19 cellular contexts compared by ENCODE assay signal in the genomic region with DNA sequence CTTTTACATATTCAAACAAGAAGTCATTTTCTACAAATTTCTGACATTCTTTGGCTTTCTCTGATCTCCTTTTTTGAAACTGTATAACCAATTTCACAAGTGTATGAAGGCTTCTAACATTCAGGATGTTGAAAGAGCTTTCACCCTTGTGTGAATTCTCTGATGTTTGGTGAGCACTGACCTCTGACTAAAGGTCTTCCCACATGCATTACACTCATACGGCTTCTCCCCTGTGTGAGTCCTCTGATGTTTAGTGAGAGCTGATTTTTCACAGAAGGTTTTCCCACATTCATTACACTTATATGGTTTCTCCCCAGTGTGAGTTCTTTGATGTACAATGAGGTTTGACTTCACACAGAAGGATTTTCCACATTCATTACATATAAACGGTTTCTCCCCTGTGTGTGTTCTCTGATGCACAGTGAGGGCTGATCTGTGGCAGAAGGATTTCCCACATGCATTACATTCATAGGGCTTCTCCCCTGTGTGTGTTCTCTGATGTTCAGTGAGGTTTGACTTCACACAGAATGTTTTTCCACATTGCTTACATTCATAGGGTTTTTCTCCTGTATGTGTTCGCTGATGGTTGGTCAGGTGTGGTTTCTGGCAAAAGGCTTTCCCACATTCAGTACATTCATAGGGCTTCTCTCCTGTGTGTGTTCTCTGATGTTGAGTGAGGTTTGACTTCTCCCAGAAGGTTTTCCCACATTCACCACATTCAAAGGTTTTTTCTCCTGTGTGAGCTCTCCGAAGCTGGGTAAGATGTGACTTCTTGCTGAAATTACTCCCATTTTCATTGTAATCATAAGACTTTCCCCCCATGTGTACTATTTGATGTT. TPM values are rescaled to one million over a fixed set of nuclear protein-coding genes. Genes with fewer than 3 reads are reported as not detected.
DNase-seq lines count a peak whose midpoint lies in the region; ATAC-seq, FAIRE-seq and TF ChIP-seq lines count a peak whose summit lies in the region.
"Had no signal": no experiment of that assay in that cellular context is flagged by ENCODE, and none has a peak within 500 bp of the region (broad histone marks: within the 10 kb centered on the region; RNA-seq: fewer than 3 reads in every experiment).

No MANE protein-coding gene starts in this region.

- H3K9me3 ChIP-seq in BLaER1 (peaks cover 87% of the 10 kb centered on the region), HCT116 (ENCODE audit: control insufficient read depth in 1 of 2, insufficient read depth in 1 of 2, low read depth in 1 of 2, low read length in 2 of 2) (peaks cover 12 to 28% of the 10 kb centered on the region in 2 experiments; a peak in 3 of 4 replicates), K562 (replicated peaks; ENCODE audit: control insufficient read depth, insufficient read depth, low read depth, low read length) (peaks cover 14% of the 10 kb centered on the region), kidney (ENCODE audit: control insufficient read depth in 1 of 2, low read length in 2 of 2) (peaks cover 28 to 59% of the 10 kb centered on the region in 2 donors), pancreas (peaks cover 0 to 7% (median 3%) of the 10 kb centered on the region in 4 donors)

- no peaks in the 10 kb centered on the region for H3K9me2 ChIP-seq in HCT116 (ENCODE audit: insufficient read depth)
- H3K9me2 ChIP-seq: SK-N-SH had no signal

- no peak overlapping the region for H3K4me3 Mint-ChIP-seq in nephron progenitor cell
- H3K4me3 Mint-ChIP-seq: B cell; CD8-positive, alpha-beta T cell had no signal

- TF ChIP-seq CTCF in HCT116 (IDR thresholded peaks at IDR 0.05 in 2 of 3, conservative IDR thresholded peaks at IDR 0.05 in 1 of 3; ENCODE audit: borderline replicate concordance in 1 of 3, insufficient read depth in 1 of 3, low read depth in 2 of 3, low read length in 2 of 3), result no peak
- TF ChIP-seq CTCF in K562 (IDR thresholded peaks at IDR 0.05 in 2 of 3, conservative IDR thresholded peaks at IDR 0.05 in 1 of 3; ENCODE audit: insufficient read depth in 2 of 3, low read depth in 1 of 3, low read length in 3 of 3), result no peak
- no peak for TF ChIP-seq CTCF in kidney (IDR thresholded peaks at IDR 0.05; ENCODE audit: borderline replicate concordance, extremely low read depth, insufficient read depth)
- no peak for TF ChIP-seq CTCF in pancreas (IDR thresholded peaks at IDR 0.05)
- TF ChIP-seq CTCF in nephron progenitor cell (IDR thresholded peaks at IDR 0.05), result no peak

- H3K4me1 Mint-ChIP-seq in nephron progenitor cell, result no peaks in the 10 kb centered on the region
- H3K4me1 Mint-ChIP-seq: B cell had no signal

- H3K9ac ChIP-seq in BLaER1, result no peak overlapping the region
- no peak overlapping the region for H3K9ac ChIP-seq in HCT116 (ENCODE audit: low read length)
- H3K9ac ChIP-seq in K562 (ENCODE audit: insufficient read depth in 1 of 2, low read depth in 2 of 2, low read length in 2 of 2), result no peak overlapping the region
- H3K9ac ChIP-seq in kidney (ENCODE audit: low read length in 2 of 2), result no peak overlapping the region
- H3K9ac ChIP-seq: KMS-11, SK-N-SH had no signal

- DNase-seq in HCT116 (ENCODE audit: low read depth, low spot score) (no peak), K562 (ENCODE audit: extremely low read depth in 1 of 4, low spot score in 3 of 4) (no peak), kidney (no peak), NCI-H1048 (lab: John Stamatoyannopoulos, UW) (no peak), pancreas (no peak), nephron progenitor cell (no peak)
- DNase-seq: CD8-positive, alpha-beta T cell; DMS153; MM.1S; NCI-H1105 treated with DMSO at 0.1 percent for 48 hours; NCI-H187; NCI-H2171; NCI-H774; Right ventricle myocardium superior; SK-N-SH had no signal

- TF ChIP-seq RAD21 in HCT116 (IDR thresholded peaks at IDR 0.05; ENCODE audit: low read depth), result no peak
- no peak for TF ChIP-seq RAD21 in K562 (CRISPR knock-in tag; conservative IDR thresholded peaks at IDR 0.05 in 1 of 2, IDR thresholded peaks at IDR 0.05 in 1 of 2)

- RAD21 ChIA-PET in HCT116 (lab: Charles Lee; ENCODE audit: low non-redundant PET in 1 of 2, low total read pairs in 2 of 2, uncharacterized antibody in 2 of 2, unreplicated experiment in 2 of 2), result no interaction called here

- no peak overlapping the region for H2AFZ ChIP-seq in HCT116 (ENCODE audit: low read depth, low read length, poor library complexity, severe bottlenecking)
- no peak overlapping the region for H2AFZ ChIP-seq in K562 (ENCODE audit: low read depth, low read length)

- no peaks in the 10 kb centered on the region for H3K9me1 ChIP-seq in K562 (ENCODE audit: control insufficient read depth, insufficient read depth, low read length)

- H3K4me2 ChIP-seq in BLaER1 (no peak overlapping the region), HCT116 (ENCODE audit: low read length) (no peak overlapping the region), K562 (ENCODE audit: insufficient read depth, low read length) (no peak overlapping the region)
- H3K4me2 ChIP-seq: KMS-11, SK-N-SH had no signal

- TF ChIP-seq POLR2A in HCT116 (IDR thresholded peaks at IDR 0.05; ENCODE audit: borderline replicate concordance, extremely low read depth, insufficient read depth, insufficient read length) (no peak), K562 (conservative IDR thresholded peaks at IDR 0.05) (no peak)

- BruUV-seq in HCT116 (replicated peaks; lab: Mats Ljungman, UMichigan) (no TSS peak), K562 (replicated peaks; lab: Mats Ljungman, UMichigan) (no TSS peak)

- no peak for TF ChIP-seq EP300 in K562 (IDR thresholded peaks at IDR 0.05; ENCODE audit: low read length)

- peaks cover 100% of the 10 kb centered on the region for H3K36me3 Mint-ChIP-seq in nephron progenitor cell (ENCODE audit: low read depth)

- POLR2A ChIA-PET in HCT116 (lab: Charles Lee) (no interaction called here), K562 (lab: Yijun Ruan, JAX) (no interaction called here)

- H3K27ac Mint-ChIP-seq in nephron progenitor cell, result no peak overlapping the region
- H3K27ac Mint-ChIP-seq: B cell; CD8-positive, alpha-beta T cell had no signal

- peaks cover 4% of the 10 kb centered on the region for H3K27me3 Mint-ChIP-seq in nephron progenitor cell (ENCODE audit: low read depth, poor library complexity)
- H3K27me3 Mint-ChIP-seq: B cell had no signal

- FAIRE-seq in K562 (lab: Jason Lieb, UNC) (no peak), kidney (lab: Jason Lieb, UNC) (no peak), pancreas (lab: Jason Lieb, UNC) (no peak)

- in situ Hi-C loops in K562 (cut with MboI), result no loop called here

- H3K27ac ChIP-seq in BLaER1, result no peak overlapping the region
- H3K27ac ChIP-seq in HCT116 (ENCODE audit: low read depth, low read length), result no peak overlapping the region
- no peak overlapping the region for H3K27ac ChIP-seq in K562 (ENCODE audit: extremely low read depth, low read depth, low read length)
- no peak overlapping the region for H3K27ac ChIP-seq in kidney (ENCODE audit: low read depth in 2 of 2, low read length in 2 of 2)
- H3K27ac ChIP-seq in pancreas, result no peak overlapping the region
- H3K27ac ChIP-seq: KMS-11 had no signal

- ATAC-seq in HCT116 (no peak), K562 (no peak), pancreas (no peak)
- ATAC-seq: CD8-positive, alpha-beta T cell; Panc1 had no signal

- H3K9me3 Mint-ChIP-seq in nephron progenitor cell, result peaks cover 100% of the 10 kb centered on the region

- H3K4me3 ChIP-seq in BLaER1, result peak overlapping the region; percentile 45; the same call in 1 of the 2 replicates
- no peak overlapping the region for H3K4me3 ChIP-seq in HCT116 (replicated peaks in 1 of 2; ENCODE audit: low read depth in 1 of 2, low read length in 2 of 2)
- no peak overlapping the region for H3K4me3 ChIP-seq in K562
- peak overlapping the region; percentile 0 to 5 for H3K4me3 ChIP-seq in kidney (ENCODE audit: low read length in 2 of 2)
- H3K4me3 ChIP-seq in pancreas, result no peak overlapping the region

- H3K4me1 ChIP-seq in BLaER1 (no peaks in the 10 kb centered on the region), HCT116 (ENCODE audit: control insufficient read depth in 1 of 2, insufficient read depth in 2 of 2, low read length in 2 of 2) (no peaks in the 10 kb centered on the region), K562 (replicated peaks in 1 of 2; ENCODE audit: control insufficient read depth in 2 of 2, insufficient read depth in 2 of 2, low read length in 2 of 2) (no peaks in the 10 kb centered on the region), kidney (ENCODE audit: control insufficient read depth in 1 of 2, insufficient read depth in 1 of 2, low read depth in 1 of 2, low read length in 2 of 2) (no peaks in the 10 kb centered on the region), pancreas (no peaks in the 10 kb centered on the region)

- H3K27me3 ChIP-seq in BLaER1 (no peaks in the 10 kb centered on the region), HCT116 (ENCODE audit: insufficient read depth, low read length) (no peaks in the 10 kb centered on the region), K562 (ENCODE audit: control insufficient read depth in 2 of 2, insufficient read depth in 2 of 2, low read length in 2 of 2) (no peaks in the 10 kb centered on the region), pancreas (no peaks in the 10 kb centered on the region)

- CTCF ChIA-PET in HCT116 (lab: Charles Lee) (no interaction called here), K562 (lab: Yijun Ruan, JAX; ENCODE audit: low intra/inter-chr PET ratio) (no interaction called here)

- H3K79me2 ChIP-seq in HCT116 (ENCODE audit: insufficient read depth, low read length), result no peaks in the 10 kb centered on the region
- no peaks in the 10 kb centered on the region for H3K79me2 ChIP-seq in K562 (ENCODE audit: control insufficient read depth, insufficient read depth, low read length)

- intact Hi-C loops in HCT116 (cut with micrococcal nuclease) (no loop called here), K562 (cut with micrococcal nuclease) (no loop called here), kidney (cut with DNase I) (no loop called here), pancreas (cut with DNase I) (no loop called here)

- H3K36me3 ChIP-seq in BLaER1, result peaks cover 96% of the 10 kb centered on the region
- peaks cover 17 to 25% of the 10 kb centered on the region in 2 experiments for H3K36me3 ChIP-seq in HCT116 (ENCODE audit: control insufficient read depth in 1 of 2, insufficient read depth in 2 of 2, low read length in 2 of 2)
- H3K36me3 ChIP-seq in K562 (ENCODE audit: control insufficient read depth, insufficient read depth, low read length), result peaks cover 21% of the 10 kb centered on the region
- H3K36me3 ChIP-seq in kidney (ENCODE audit: control insufficient read depth in 1 of 2, insufficient read depth in 2 of 2, low read length in 2 of 2), result peaks cover 44 to 77% of the 10 kb centered on the region in 2 donors
- H3K36me3 ChIP-seq in pancreas, result peaks cover 0 to 66% (median 37%) of the 10 kb centered on the region in 3 donors

- WGBS in K562 (ENCODE audit: insufficient coverage, low coverage, missing lambda C conversion rate), result 100% methylated on average over 2 of the region's 4 CpGs
- WGBS in pancreas, 2 donors, result 85 to 97% methylated on average over 4 of the region's 4 CpGs

- no peaks in the 10 kb centered on the region for H4K20me1 ChIP-seq in BLaER1
- H4K20me1 ChIP-seq in HCT116 (ENCODE audit: insufficient read depth), result no peaks in the 10 kb centered on the region
- H4K20me1 ChIP-seq in K562 (replicated peaks; ENCODE audit: control insufficient read depth, insufficient read depth, low read length), result no peaks in the 10 kb centered on the region

RNA-seq across cellular contexts. Expression of gene ZNF248, which starts 25.7 kb away (rescaled TPM):
- 6.2 TPM for total RNA-seq in HCT116 (2021; ENCODE audit: unreplicated experiment)
- 2.8 and 5.2 TPM in 2 replicates for polyA plus RNA-seq in HCT116 (2012)
- total RNA-seq in K562 (2011; cell fraction: chromatin; rRNA removed; ENCODE audit: low replicate concordance), result 20.6 and 40.6 TPM in 2 replicates
- total RNA-seq in K562 (2011; cell fraction: nucleolus; rRNA removed), result 10.2 and 11.1 TPM in 2 replicates
- 28.7 and 51.4 TPM in 2 replicates for total RNA-seq in K562 (2011; cell fraction: nucleoplasm; rRNA removed)
- total RNA-seq in K562 (2014; rRNA removed), result 6.1 and 6.8 TPM in 2 replicates
- 9.4 and 10.5 TPM in 2 replicates for total RNA-seq in K562 (2014; rRNA removed; fragmentation: Illumina TruSeq; extraction: Trizol)
- 10.4 and 10.9 TPM in 2 replicates for total RNA-seq in K562 (2015; rRNA removed; fragmentation: Illumina TruSeq; extraction: Trizol)
- total RNA-seq in K562 (2021), result 5.6 and 7.0 TPM in 2 replicates
- polyA plus RNA-seq in K562 (2011; rRNA removed), result 12.7 and 16.7 TPM in 2 replicates
- 5.0 and 7.9 TPM in 2 replicates for polyA plus RNA-seq in K562 (2011; cell fraction: cytosol; rRNA removed)
- polyA plus RNA-seq in K562 (2011; cell fraction: nucleus; rRNA removed), result 31.1 and 53.7 TPM in 2 replicates
- polyA plus RNA-seq in K562 (2012), result 7.0 and 9.1 TPM in 2 replicates
- polyA plus RNA-seq in K562 (2014; fragmentation: Illumina TruSeq; extraction: Trizol), result 9.7 and 10.2 TPM in 2 replicates
- 1 to 10 TPM; 4.5 to 5.0 TPM for polyA plus RNA-seq in K562 (2014; fragmentation: Nextera tagmentation; extraction: Ambion mirVana)
- 16.5 and 18.1 TPM in 2 replicates for polyA plus RNA-seq in K562 (2014; rRNA removed)
- polyA minus RNA-seq in K562 (2011; rRNA and poly(A)+ RNA removed), result 10.6 and 18.4 TPM in 2 replicates
- 3.9 and 4.7 TPM in 2 replicates for polyA minus RNA-seq in K562 (2011; cell fraction: cytosol; rRNA and poly(A)+ RNA removed)
- 11.3 and 23.8 TPM in 2 replicates for polyA minus RNA-seq in K562 (2011; cell fraction: nucleus; rRNA and poly(A)+ RNA removed)
- total RNA-seq in kidney, result 11.6 TPM
- 6.9 TPM for polyA plus RNA-seq in kidney (ENCODE audit: insufficient read depth, low read depth, low replicate concordance)
- 1 to 10 TPM; 2.7 to 8.3 (median 4.2) TPM for total RNA-seq in pancreas
- polyA plus RNA-seq in pancreas, result 1 to 10 TPM; 4.6 to 8.2 TPM

Comparison
In these comparisons a context has a peak if more than half of its experiments do, and no peak if none do; other contexts are left out.
1. H3K4me3 ChIP-seq: peak in BLaER1 (single experiment) and kidney (2 of 2); none in HCT116 (0 of 2), K562 (single experiment) and pancreas (0 of 4).